Comparison of ENCODE assay signal across 8 cellular contexts in genomic region chr6:26025894-26026832, GRCh38.
A peak's percentile ranks its signal among the peaks of the same experiment; 100 is the strongest.
DNase-seq lines count a peak whose midpoint lies in the region; ATAC-seq lines count a peak whose summit lies in the region.

No MANE protein-coding gene starts in this region.

- DNase-seq in AG08395 (ENCODE audit: low spot score), result peak; percentile 73
- peak; percentile 93 for DNase-seq in NCI-H345 treated with DMSO at 0.1 percent for 48 hours (lab: John Stamatoyannopoulos, UW; ENCODE audit: unreplicated experiment)
- peak; percentile 98 for DNase-seq in cerebellar cortex (ENCODE audit: low spot score)
- peak; percentile 96 for DNase-seq in kidney tubule cell (ENCODE audit: low spot score)
- peak; percentile 68 to 70 for DNase-seq in stimulated activated CD4-positive, alpha-beta T cell treated with anti-CD3 and anti-CD28 coated beads, Interleukin-1b, Interleukin-23, amount 100 ng/mL, for 1 hour (ENCODE audit: low read depth in 2 of 2)

- ATAC-seq in GM18909 (IDR thresholded peaks at IDR 0.05; ENCODE audit: poor library complexity, unreplicated experiment) (peak; percentile 39), HG03196 (IDR thresholded peaks at IDR 0.05; ENCODE audit: unreplicated experiment) (peak; percentile 37)
- ATAC-seq in activated CD4-positive, CD25-positive, alpha-beta regulatory T cell treated with anti-CD3 and anti-CD28 coated beads, Interleukin-2, amount 50 U/mL, for 24 hours, result peak; percentile 30 to 33

Comparison
In these comparisons a context has a peak if more than half of its experiments do, and no peak if none do; other contexts are left out.
1. Peak in every context shown above with its lines: DNase-seq and ATAC-seq.